In genomic region chr2:171025199-171025598, GRCh38 we compare ENCODE assay signal across 1 cellular context.
TF ChIP-seq lines count a peak whose summit lies in the region.

No MANE protein-coding gene starts in this region.

TF ChIP-seq in WTC11, 78 proteins besides CTCF, POLR2A, EP300 and RAD21 (continued from another document):
- TF ChIP-seq PRDM15 (CRISPR knock-in tag; IDR thresholded peaks at IDR 0.05) (no peak), ZNF317 (CRISPR knock-in tag; IDR thresholded peaks at IDR 0.05; ENCODE audit: borderline replicate concordance, low read depth) (no peak), RORB (CRISPR knock-in tag; IDR thresholded peaks at IDR 0.05) (no peak), JAZF1 (CRISPR knock-in tag; IDR thresholded peaks at IDR 0.05) (no peak)
